In the genomic region with DNA sequence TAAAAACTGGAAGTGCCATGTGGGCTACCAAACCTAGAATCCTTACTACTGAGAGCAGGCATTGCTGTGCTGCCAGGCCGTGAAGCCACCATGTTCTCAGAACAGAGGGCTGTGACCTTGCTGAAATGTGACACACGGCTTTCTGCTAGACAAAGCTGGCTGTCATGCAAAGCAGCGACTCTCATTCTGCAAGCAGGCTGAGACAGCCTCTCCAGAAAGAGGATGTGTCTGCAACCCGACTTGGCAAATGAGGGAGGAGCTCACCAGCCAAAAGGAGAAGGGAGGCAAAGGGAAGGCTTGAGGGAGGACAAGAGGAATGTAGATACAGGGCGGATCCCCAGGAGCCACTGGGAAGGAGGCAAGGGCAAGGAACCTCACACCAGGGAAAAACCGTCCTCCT, we compare ENCODE assay signal across 14 cellular contexts.
A peak's percentile ranks its signal among the peaks of the same experiment; 100 is the strongest.
DNase-seq lines count a peak whose midpoint lies in the region; ATAC-seq and FAIRE-seq lines count a peak whose summit lies in the region.
"Had no signal": no experiment of that assay in that cellular context is flagged by ENCODE, and none has a peak within 500 bp of the region (broad histone marks: within the 10 kb centered on the region; RNA-seq: fewer than 3 reads in every experiment).

No MANE protein-coding gene starts in this region.

- H3K4me2 ChIP-seq in BLaER1 treated with 17β-estradiol and CSF1 and Interleukin-3, amounts not matched to agents 10 nM and 100 nM: peak overlapping the region; percentile 25 to 80 (median 49); a peak in 20 of 22 replicates
- H3K4me2 ChIP-seq: KMS-11 had no signal

- H3K4me1 ChIP-seq in BLaER1 treated with 17β-estradiol and CSF1 and Interleukin-3, amounts not matched to agents 10 nM and 100 nM: peaks cover 17 to 45% (median 32%) of the 10 kb centered on the region in 10 experiments
- no peaks in the 10 kb centered on the region for H3K4me1 ChIP-seq in small intestine (ENCODE audit: control insufficient read depth in 2 of 2, insufficient read depth in 1 of 2, low read depth in 1 of 2, low read length in 1 of 2)

- no peaks in the 10 kb centered on the region for H3K27me3 ChIP-seq in BLaER1 treated with 17β-estradiol and CSF1 and Interleukin-3, amounts not matched to agents 10 nM and 100 nM
- H3K27me3 ChIP-seq in small intestine (ENCODE audit: control insufficient read depth in 2 of 2, insufficient read depth in 2 of 2, low read length in 2 of 2): no peaks in the 10 kb centered on the region

- H3K27ac ChIP-seq in BLaER1 treated with 17β-estradiol and CSF1 and Interleukin-3, amounts not matched to agents 10 nM and 100 nM: no peak overlapping the region
- H3K27ac ChIP-seq in small intestine (ENCODE audit: low read depth in 1 of 2, low read length in 1 of 2): no peak overlapping the region
- H3K27ac ChIP-seq: KMS-11 had no signal

- no peaks in the 10 kb centered on the region for H4K20me1 ChIP-seq in BLaER1 treated with 17β-estradiol and CSF1 and Interleukin-3, amounts not matched to agents 10 nM and 100 nM

- peak; percentile 55 for DNase-seq in NAMALWA (ENCODE audit: low spot score)
- DNase-seq in left kidney (ENCODE audit: low read depth, low spot score): peak; percentile 69
- no peak for DNase-seq in HuH-7.5 (ENCODE audit: low spot score)
- DNase-seq in small intestine: no peak
- DNase-seq in NCI-H1436 (lab: John Stamatoyannopoulos, UW): no peak
- DNase-seq in stimulated activated CD4-positive, alpha-beta T cell treated with anti-CD3 and anti-CD28 coated beads, Interleukin-1b, Interleukin-23, amount 100 ng/mL, for 48 hours: no peak
- DNase-seq: CD8-positive, alpha-beta T cell; cerebellar nuclear complex; NCI-H345; stimulated activated CD4-positive, alpha-beta T cell treated with anti-CD3 and anti-CD28 coated beads, Interleukin-4, amount 100 ng/mL, for 4 hours had no signal

- ATAC-seq in GM19351 (IDR thresholded peaks at IDR 0.05; ENCODE audit: unreplicated experiment): peak; percentile 80
- ATAC-seq: CD8-positive, alpha-beta T cell had no signal

- H3K9ac ChIP-seq in BLaER1 treated with 17β-estradiol and CSF1 and Interleukin-3, amounts not matched to agents 10 nM and 100 nM: no peak overlapping the region
- H3K9ac ChIP-seq: KMS-11 had no signal

- H3K4me3 ChIP-seq in BLaER1 treated with 17β-estradiol and CSF1 and Interleukin-3, amounts not matched to agents 10 nM and 100 nM: no peak overlapping the region
- no peak overlapping the region for H3K4me3 ChIP-seq in small intestine (ENCODE audit: low read depth in 1 of 2, low read length in 2 of 2)

- peaks cover 45 to 99% (median 74%) of the 10 kb centered on the region in 11 experiments for H3K36me3 ChIP-seq in BLaER1 treated with 17β-estradiol and CSF1 and Interleukin-3, amounts not matched to agents 10 nM and 100 nM
- no peaks in the 10 kb centered on the region for H3K36me3 ChIP-seq in small intestine (ENCODE audit: control insufficient read depth in 2 of 2, insufficient read depth in 2 of 2, low read length in 2 of 2)

- WGBS in small intestine, 3 donors: 58 to 71% (median 59%) methylated on average over 6 of the region's 6 CpGs

- FAIRE-seq in small intestine (lab: Jason Lieb, UNC): no peak
- FAIRE-seq: islet of Langerhans had no signal

- H3K9me3 ChIP-seq in BLaER1 treated with 17β-estradiol and CSF1 and Interleukin-3, amounts not matched to agents 10 nM and 100 nM (replicated peaks in 1 of 11): peaks cover 0 to 43% (median 24%) of the 10 kb centered on the region in 11 experiments; a peak in 18 of 22 replicates
- peaks cover 2% of the 10 kb centered on the region for H3K9me3 ChIP-seq in small intestine (ENCODE audit: control insufficient read depth, low read depth)

Comparison
In these comparisons a context has a peak if more than half of its experiments do, and no peak if none do; other contexts are left out.
1. DNase-seq: peak in NAMALWA (single experiment) and left kidney (single experiment); none in HuH-7.5 (single experiment), small intestine (single experiment), NCI-H1436 (single experiment) and stimulated activated CD4-positive, alpha-beta T cell treated with anti-CD3 and anti-CD28 coated beads, Interleukin-1b, Interleukin-23, amount 100 ng/mL, for 48 hours (single experiment).